11 cellular contexts compared by ENCODE assay signal in genomic region chr4:41072021-41072777, GRCh38.
DNase-seq lines count a peak whose midpoint lies in the region; ATAC-seq, FAIRE-seq and TF ChIP-seq lines count a peak whose summit lies in the region.
"Had no signal": no experiment of that assay in that cellular context is flagged by ENCODE, and none has a peak within 500 bp of the region (broad histone marks: within the 10 kb centered on the region; RNA-seq: fewer than 3 reads in every experiment).

No MANE protein-coding gene starts in this region.

- TF ChIP-seq CTCF in bronchial epithelial cell (IDR thresholded peaks at IDR 0.05; ENCODE audit: insufficient read depth, low read length, severe bottlenecking) = no peak

- peak; percentile 57 for ATAC-seq in HG02884 (IDR thresholded peaks at IDR 0.05; ENCODE audit: unreplicated experiment)
- no peak for ATAC-seq in GM19351 (IDR thresholded peaks at IDR 0.05; ENCODE audit: unreplicated experiment)
- ATAC-seq: esophagus mucosa had no signal

- no peak overlapping the region for H3K4me3 ChIP-seq in bronchial epithelial cell (ENCODE audit: low read depth, low read length)

- DNase-seq in EH (ENCODE audit: low read depth) (peak; percentile 47), bronchial epithelial cell (ENCODE audit: low read depth) (no peak), midbrain (lab: John Stamatoyannopoulos, UW) (peak; percentile 60), MV-4-11 (lab: John Stamatoyannopoulos, UW) (no peak), NCI-H226 (no peak)
- DNase-seq in NK-92 treated with Interleukin-12 subunit alpha and Interleukin-12 subunit beta, amount 100 ng/mL, for 24 hours (lab: John Stamatoyannopoulos, UW) = no peak
- DNase-seq: AML-193, NCI-H345 had no signal

- H3K27me3 ChIP-seq in bronchial epithelial cell (ENCODE audit: control insufficient read depth, insufficient read depth, low read length) = no peaks in the 10 kb centered on the region

- FAIRE-seq in bronchial epithelial cell (lab: Jason Lieb, UNC) = peak; percentile 66

- H3K36me3 ChIP-seq in bronchial epithelial cell (ENCODE audit: control insufficient read depth, insufficient read depth, low read length) = no peaks in the 10 kb centered on the region

Comparison
In these comparisons a context has a peak if more than half of its experiments do, and no peak if none do; other contexts are left out.
1. DNase-seq: peak in EH (single experiment) and midbrain (single experiment); none in bronchial epithelial cell (single experiment), NK-92 treated with Interleukin-12 subunit alpha and Interleukin-12 subunit beta, amount 100 ng/mL, for 24 hours (single experiment), MV-4-11 (single experiment) and NCI-H226 (single experiment).